In the genomic region with DNA sequence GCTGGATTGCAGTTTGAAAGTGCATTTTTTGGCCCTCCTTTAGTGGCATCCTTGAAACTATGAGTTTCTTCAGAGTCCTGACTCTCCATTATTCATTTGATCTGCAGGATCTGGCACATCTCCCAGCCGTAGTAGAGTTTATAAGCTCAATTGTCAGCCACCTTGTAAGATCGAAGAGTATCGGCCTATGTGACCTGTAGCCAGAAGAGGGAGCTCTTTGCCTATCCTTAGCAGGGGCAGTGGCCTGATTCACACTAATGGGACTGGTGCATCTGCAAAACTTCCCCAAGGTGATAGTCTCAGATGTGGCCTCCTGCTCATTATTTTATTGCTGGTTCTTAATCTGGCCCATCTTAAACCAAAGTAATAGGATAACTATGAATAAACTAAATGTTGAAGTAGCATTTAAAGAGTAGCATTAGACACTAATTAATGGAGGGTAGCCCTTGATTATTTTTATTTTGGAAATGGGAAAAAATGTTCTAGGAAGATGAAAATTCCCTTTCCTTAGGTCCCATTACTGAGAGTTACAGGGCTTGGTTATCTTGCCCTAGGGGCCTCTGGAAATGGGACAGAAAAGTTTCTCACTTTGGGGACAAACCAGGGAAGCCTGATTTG, we compare ENCODE assay signal across 8 cellular contexts. TPM values are rescaled to one million over a fixed set of nuclear protein-coding genes. Genes with fewer than 3 reads are reported as not detected.
DNase-seq lines count a peak whose midpoint lies in the region; ATAC-seq and TF ChIP-seq lines count a peak whose summit lies in the region.

No MANE protein-coding gene starts in this region.

- H3K4me1 Mint-ChIP-seq in activated CD4-positive, alpha-beta memory T cell treated with anti-CD3 and anti-CD28 coated beads for 36 hours (ENCODE audit: low read depth) = peaks cover 7% of the 10 kb centered on the region
- peaks cover 3 to 38% (median 13%) of the 10 kb centered on the region in 4 donors for H3K4me1 Mint-ChIP-seq in naive thymus-derived CD8-positive, alpha-beta T cell

- CTCF ChIA-PET in activated CD4-positive, alpha-beta memory T cell treated with anti-CD3 and anti-CD28 coated beads for 36 hours (lab: Charles Lee) = interaction anchor here (0.6 to 3.5 kb wide), 60 partner anchors 9 to 458 kb away, joined by 3 to 42 read pairs (median 5); a partner anchor contains a TSS

- H3K4me3 Mint-ChIP-seq in activated CD4-positive, alpha-beta memory T cell treated with anti-CD3 and anti-CD28 coated beads for 36 hours = no peak overlapping the region
- H3K4me3 Mint-ChIP-seq in naive thymus-derived CD8-positive, alpha-beta T cell = no peak overlapping the region

- TF ChIP-seq CTCF in epithelial cell of esophagus (IDR thresholded peaks at IDR 0.05; ENCODE audit: insufficient read depth, low read depth, low read length, missing control alignments) (peak; percentile 93), suprapubic skin (IDR thresholded peaks at IDR 0.05) (peak; percentile 11 to 59)

- no peak overlapping the region for H3K27ac ChIP-seq in suprapubic skin

- POLR2A ChIA-PET in activated CD4-positive, alpha-beta memory T cell treated with anti-CD3 and anti-CD28 coated beads for 36 hours (lab: Charles Lee) = interaction anchor here (0.6 kb wide), 1 partner anchor 22 kb away, joined by 4 read pairs; no protein-coding TSS in a partner anchor
- POLR2A ChIA-PET in naive thymus-derived CD8-positive, alpha-beta T cell (lab: Charles Lee) = interaction anchor here (0.5 kb wide), 1 partner anchor 220 kb away, joined by 3 read pairs; no protein-coding TSS in a partner anchor

- H3K9me3 ChIP-seq in suprapubic skin = no peaks in the 10 kb centered on the region

- no peak overlapping the region for H3K27ac Mint-ChIP-seq in activated CD4-positive, alpha-beta memory T cell treated with anti-CD3 and anti-CD28 coated beads for 36 hours
- peak overlapping the region in 5 of 10 donors; percentile 3 to 77 (median 41) for H3K27ac Mint-ChIP-seq in naive thymus-derived CD8-positive, alpha-beta T cell

- no peaks in the 10 kb centered on the region for H3K36me3 ChIP-seq in suprapubic skin

- ATAC-seq in GM19455 (IDR thresholded peaks at IDR 0.05; ENCODE audit: unreplicated experiment) (peak; percentile 50), HG03520 (IDR thresholded peaks at IDR 0.05; ENCODE audit: unreplicated experiment) (peak; percentile 55)
- ATAC-seq in naive thymus-derived CD8-positive, alpha-beta T cell = peak; percentile 95 to 97

- intact Hi-C loops in activated CD4-positive, alpha-beta memory T cell treated with anti-CD3 and anti-CD28 coated beads for 36 hours (cut with micrococcal nuclease) = loop anchor here (1.0 to 5.0 kb wide), 5 partner anchors 17 to 420 kb away; no protein-coding TSS in a partner anchor

- no peaks in the 10 kb centered on the region for H3K27me3 ChIP-seq in suprapubic skin

- no peaks in the 10 kb centered on the region for H3K27me3 Mint-ChIP-seq in activated CD4-positive, alpha-beta memory T cell treated with anti-CD3 and anti-CD28 coated beads for 36 hours
- no peaks in the 10 kb centered on the region for H3K27me3 Mint-ChIP-seq in naive thymus-derived CD8-positive, alpha-beta T cell

- no peak for TF ChIP-seq EP300 in suprapubic skin (IDR thresholded peaks at IDR 0.05)

- H3K4me1 ChIP-seq in suprapubic skin = peaks cover 4% of the 10 kb centered on the region

- TF ChIP-seq POLR2A in suprapubic skin (IDR thresholded peaks at IDR 0.05) = no peak

- no peaks in the 10 kb centered on the region for H3K36me3 Mint-ChIP-seq in activated CD4-positive, alpha-beta memory T cell treated with anti-CD3 and anti-CD28 coated beads for 36 hours
- peaks cover 0 to 2% (median 0%) of the 10 kb centered on the region in 3 donors for H3K36me3 Mint-ChIP-seq in naive thymus-derived CD8-positive, alpha-beta T cell

- no peak overlapping the region for H3K4me3 ChIP-seq in epithelial cell of esophagus (ENCODE audit: low read length)
- H3K4me3 ChIP-seq in suprapubic skin = no peak overlapping the region

- 23% methylated on average over 3 of the region's 3 CpGs for WGBS in suprapubic skin

- no peaks in the 10 kb centered on the region for H3K9me3 Mint-ChIP-seq in activated CD4-positive, alpha-beta memory T cell treated with anti-CD3 and anti-CD28 coated beads for 36 hours
- H3K9me3 Mint-ChIP-seq in naive thymus-derived CD8-positive, alpha-beta T cell = no peaks in the 10 kb centered on the region

- DNase-seq in D341Med (ENCODE audit: low spot score) (peak; percentile 74), NCI-H774 (lab: John Stamatoyannopoulos, UW) (peak; percentile 23), epithelial cell of esophagus (ENCODE audit: low read depth) (peak; percentile 82), suprapubic skin (ENCODE audit: low spot score in 2 of 2) (no peak)
- peak; percentile 71 for DNase-seq in activated CD4-positive, alpha-beta memory T cell treated with anti-CD3 and anti-CD28 coated beads for 36 hours
- DNase-seq in naive thymus-derived CD8-positive, alpha-beta T cell = peak; percentile 9 to 78 (median 64)

RNA-seq across cellular contexts. Expression of a gene that starts 21.2 kb away (rescaled TPM):
- 10 to 100 TPM; 11.7 to 14.4 TPM for total RNA-seq in activated CD4-positive, alpha-beta memory T cell treated with anti-CD3 and anti-CD28 coated beads for 36 hours
- 10 to 100 TPM; 15.1 TPM for total RNA-seq in naive thymus-derived CD8-positive, alpha-beta T cell
- 10 to 100 TPM; 18.1 to 25.3 (median 22.0) TPM for polyA plus RNA-seq in naive thymus-derived CD8-positive, alpha-beta T cell
- 1 to 10 TPM in 3 of 4 donors, under 1 TPM in 1; 0.62 to 1.4 (median 1.3) TPM for total RNA-seq in suprapubic skin

RNA-seq across cellular contexts. Expression of a gene that starts 25.7 kb away (rescaled TPM):
- 1 to 10 TPM; 3.3 to 4.4 TPM for total RNA-seq in activated CD4-positive, alpha-beta memory T cell treated with anti-CD3 and anti-CD28 coated beads for 36 hours
- under 1 TPM; 0.94 to 0.96 TPM for total RNA-seq in naive thymus-derived CD8-positive, alpha-beta T cell
- under 1 TPM; 0.54 to 0.96 (median 0.64) TPM for polyA plus RNA-seq in naive thymus-derived CD8-positive, alpha-beta T cell
- 100 to 1,000 TPM in 2 of 4 donors, 10 to 100 TPM in 2; 78.8 to 183 (median 96.7) TPM for total RNA-seq in suprapubic skin

Comparison
In these comparisons a context has a peak if more than half of its experiments do, and no peak if none do; other contexts are left out.
1. DNase-seq: peak in D341Med (single experiment), NCI-H774 (single experiment), activated CD4-positive, alpha-beta memory T cell treated with anti-CD3 and anti-CD28 coated beads for 36 hours (single experiment), epithelial cell of esophagus (single experiment) and naive thymus-derived CD8-positive, alpha-beta T cell (10 of 10); none in suprapubic skin (0 of 2).
2. RNA of a gene that starts 21.2 kb away (total RNA-seq): 15.1 TPM in naive thymus-derived CD8-positive, alpha-beta T cell and 11.7 to 14.4 TPM in activated CD4-positive, alpha-beta memory T cell treated with anti-CD3 and anti-CD28 coated beads for 36 hours; 0.62 to 1.4 TPM in suprapubic skin; every median in the first group is over 4 times any median in the second.
3. RNA of a gene that starts 25.7 kb away (total RNA-seq): 78.8 to 183 TPM in suprapubic skin; 3.3 to 4.4 TPM in activated CD4-positive, alpha-beta memory T cell treated with anti-CD3 and anti-CD28 coated beads for 36 hours and 0.94 to 0.96 TPM in naive thymus-derived CD8-positive, alpha-beta T cell; every median in the first group is over 10 times any median in the second.
4. Peak in every context shown above with its lines, with median percentiles within 50 percentile points of each other: ATAC-seq.